16 cellular contexts compared by ENCODE assay signal in the genomic region with DNA sequence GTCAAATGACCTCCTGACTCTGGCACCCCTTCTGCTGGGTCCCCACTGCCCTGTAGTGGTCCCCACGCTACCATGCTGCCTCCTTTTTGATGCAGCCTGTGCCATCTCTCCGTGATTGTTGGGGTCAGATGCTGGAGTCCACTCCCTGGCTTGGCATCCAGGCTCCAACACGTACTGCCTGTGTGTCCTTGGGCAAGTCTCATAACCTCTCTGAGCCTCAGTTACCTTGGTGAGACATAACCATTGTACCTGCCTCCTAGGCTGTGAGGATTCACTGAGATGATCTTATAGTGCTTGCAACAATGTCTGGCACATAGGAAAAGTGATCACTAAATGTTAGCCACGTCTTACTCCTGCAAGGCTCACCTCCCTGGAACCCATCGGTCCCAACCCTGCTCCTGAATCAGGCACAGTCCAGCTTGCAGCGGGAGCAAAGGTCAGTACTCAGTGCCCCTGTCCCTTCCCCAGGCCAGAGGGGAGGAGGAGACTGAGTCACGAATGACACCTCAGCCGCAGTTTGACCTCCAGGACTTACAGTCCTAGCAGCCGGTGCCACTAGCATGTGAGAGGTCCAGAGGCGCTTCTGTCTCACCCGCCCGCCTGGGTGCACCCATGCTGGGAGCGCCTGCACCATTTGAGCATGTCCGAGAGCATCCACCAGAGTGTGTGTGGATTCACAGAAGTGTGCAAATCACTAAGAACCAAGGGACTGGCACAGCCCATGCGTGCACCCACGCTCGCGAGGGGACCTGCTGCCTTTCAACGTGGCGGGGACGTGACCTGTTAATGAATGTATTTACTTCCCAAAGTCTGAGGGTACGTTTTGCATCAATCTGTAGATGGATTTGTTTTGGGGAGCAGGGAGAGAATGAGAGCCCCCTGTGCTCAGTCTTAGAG. TPM values are rescaled to one million over a fixed set of nuclear protein-coding genes. Genes with fewer than 3 reads are reported as not detected.
DNase-seq lines count a peak whose midpoint lies in the region; ATAC-seq and TF ChIP-seq lines count a peak whose summit lies in the region.
"Had no signal": no experiment of that assay in that cellular context is flagged by ENCODE, and none has a peak within 500 bp of the region (broad histone marks: within the 10 kb centered on the region; RNA-seq: fewer than 3 reads in every experiment).

No MANE protein-coding gene starts in this region.

- no peak for DNase-seq in IMR-90
- peak; percentile 87 for DNase-seq in left lobe of liver (ENCODE audit: low spot score)
- DNase-seq in progenitor cell of endocrine pancreas (ENCODE audit: low spot score, unreplicated experiment) = no peak
- no peak for DNase-seq in stimulated activated CD4-positive, alpha-beta T cell treated with anti-CD3 and anti-CD28 coated beads, Interleukin-2, amount 100 ng/mL, for 48 hours
- no peak for DNase-seq in Ammon's horn (ENCODE audit: low spot score)
- no peak for DNase-seq in inferior parietal cortex (ENCODE audit: extremely low spot score)
- DNase-seq: C1 segment of cervical spinal cord; CD8-positive, alpha-beta memory T cell; NCI-H1417 treated with DMSO at 0.1 percent for 48 hours; NCI-H187 treated with DMSO at 0.1 percent for 48 hours; NCI-H2227 treated with DMSO at 0.1 percent for 48 hours; NCI-H510A treated with DMSO at 0.1 percent for 48 hours; NCI-H774 had no signal

- no peak for TF ChIP-seq POLR2A in IMR-90 (IDR thresholded peaks at IDR 0.05; ENCODE audit: low read depth, low read length)

- H3K14ac ChIP-seq in IMR-90 (replicated peaks; ENCODE audit: low read depth, low read length) = no peak overlapping the region

- TF ChIP-seq CTCF in IMR-90 (conservative IDR thresholded peaks at IDR 0.05; ENCODE audit: low read depth, low read length) = no peak
- TF ChIP-seq CTCF in progenitor cell of endocrine pancreas (IDR thresholded peaks at IDR 0.05; ENCODE audit: unreplicated experiment) = no peak

- no peaks in the 10 kb centered on the region for H3K9me3 Mint-ChIP-seq in progenitor cell of endocrine pancreas (ENCODE audit: low read depth)
- H3K9me3 Mint-ChIP-seq: CD8-positive, alpha-beta memory T cell; GM23338 had no signal

- intact Hi-C loops in IMR-90 (cut with micrococcal nuclease) = no loop called here

- H3K36me3 Mint-ChIP-seq in progenitor cell of endocrine pancreas (ENCODE audit: insufficient read depth) = no peaks in the 10 kb centered on the region
- H3K36me3 Mint-ChIP-seq: CD8-positive, alpha-beta memory T cell had no signal

- no peak overlapping the region for H2BK5ac ChIP-seq in IMR-90 (ENCODE audit: low read depth, low read length, poor library complexity, severe bottlenecking)

- peaks cover 12% of the 10 kb centered on the region for H3K27me3 Mint-ChIP-seq in progenitor cell of endocrine pancreas

- no peak for TF ChIP-seq RAD21 in IMR-90 (IDR thresholded peaks at IDR 0.05; ENCODE audit: low read length)

- dilution Hi-C loops in IMR-90 (cut with HindIII; ENCODE audit: low sequenced_read_pairs, unreplicated experiment) = no loop called here

- no peak overlapping the region for H4K8ac ChIP-seq in IMR-90 (ENCODE audit: low read depth in 2 of 2, low read length in 2 of 2)

- no TSS peak for BruUV-seq in IMR-90 (replicated peaks; lab: Mats Ljungman, UMichigan)

- H3K27ac ChIP-seq in IMR-90 (ENCODE audit: insufficient read depth, low read length) = no peak overlapping the region
- H3K27ac ChIP-seq: KMS-11, RWPE1 had no signal

- CTCF ChIA-PET in IMR-90 (lab: Yijun Ruan, JAX) = no interaction called here

- no peak overlapping the region for H2BK120ac ChIP-seq in IMR-90 (ENCODE audit: low read depth, low read length)

- H4K20me1 ChIP-seq in IMR-90 (ENCODE audit: insufficient read depth, low read length) = no peaks in the 10 kb centered on the region

- H3K4me1 Mint-ChIP-seq in progenitor cell of endocrine pancreas (ENCODE audit: low read depth) = peaks cover 20% of the 10 kb centered on the region
- H3K4me1 Mint-ChIP-seq: CD8-positive, alpha-beta memory T cell had no signal

- H2AK9ac ChIP-seq in IMR-90 (replicated peaks; ENCODE audit: low read depth, low read length, poor library complexity) = no peak overlapping the region

- H3K36me3 ChIP-seq in IMR-90 (ENCODE audit: control insufficient read depth, insufficient read depth, low read length) = no peaks in the 10 kb centered on the region

- in situ Hi-C loops in IMR-90 (cut with MboI; ENCODE audit: low sequenced_read_pairs) = no loop called here

- POLR2A ChIA-PET in IMR-90 (lab: Charles Lee; ENCODE audit: unreplicated experiment) = no interaction called here

- no peak overlapping the region for H2BK20ac ChIP-seq in IMR-90 (ENCODE audit: low read depth, low read length)

- 81% methylated on average over 9 of the region's 22 CpGs; no CpG with 5 or more reads in 1 of the 2 experiments for WGBS in IMR-90 (ENCODE audit: extremely low coverage in 2 of 2, insufficient read length in 1 of 2), 2 experiments

- H4K91ac ChIP-seq in IMR-90 (ENCODE audit: insufficient read depth, low read depth, low read length) = no peak overlapping the region

- H3K4ac ChIP-seq in IMR-90 (ENCODE audit: low read depth, low read length) = no peak overlapping the region

- no peak overlapping the region for H3K4me3 ChIP-seq in IMR-90 (ENCODE audit: insufficient read depth, low read depth, low read length)
- H3K4me3 ChIP-seq: GM23338 had no signal

- H3K9me3 ChIP-seq in IMR-90 (ENCODE audit: control insufficient read depth, insufficient read depth, low read length) = no peaks in the 10 kb centered on the region

- peak overlapping the region; percentile 85 for H3K27ac Mint-ChIP-seq in progenitor cell of endocrine pancreas
- H3K27ac Mint-ChIP-seq: GM23338 had no signal

- no peak overlapping the region for H3K4me3 Mint-ChIP-seq in progenitor cell of endocrine pancreas (ENCODE audit: low read depth)
- H3K4me3 Mint-ChIP-seq: CD8-positive, alpha-beta memory T cell; GM23338 had no signal

- H4K5ac ChIP-seq in IMR-90 (ENCODE audit: low read depth, low read length) = no peak overlapping the region

- H2AK5ac ChIP-seq in IMR-90 (ENCODE audit: low read depth, low read length) = no peak overlapping the region

- H2AFZ ChIP-seq in IMR-90 (replicated peaks; ENCODE audit: low read length, poor library complexity) = peak overlapping the region; percentile 23
- H2AFZ ChIP-seq: GM23338 had no signal

- H3K27me3 ChIP-seq in IMR-90 (ENCODE audit: control insufficient read depth, insufficient read depth, low read length) = peaks cover 19% of the 10 kb centered on the region; the same call in 1 of the 2 replicates

- H3K9ac ChIP-seq in IMR-90 (ENCODE audit: low read depth, low read length) = no peak overlapping the region
- H3K9ac ChIP-seq: KMS-11 had no signal

- H3K18ac ChIP-seq in IMR-90 (ENCODE audit: low read depth, low read length) = no peak overlapping the region

- H3K23ac ChIP-seq in IMR-90 (ENCODE audit: low read depth, low read length) = no peak overlapping the region

- no peaks in the 10 kb centered on the region for H3K79me1 ChIP-seq in IMR-90 (ENCODE audit: low read depth in 1 of 2, low read length in 2 of 2)

- ATAC-seq in IMR-90 (ENCODE audit: low read depth) (no peak), left lobe of liver (peak; percentile 27)
- ATAC-seq: GM23338 had no signal

- H3K9me1 ChIP-seq in IMR-90 (ENCODE audit: insufficient read depth, low read length) = no peaks in the 10 kb centered on the region

- no peak overlapping the region for H2BK15ac ChIP-seq in IMR-90 (ENCODE audit: low read depth, low read length)

- no peak overlapping the region for H3K4me2 ChIP-seq in IMR-90 (ENCODE audit: low read depth, low read length)
- H3K4me2 ChIP-seq: GM23338, KMS-11 had no signal

- H3K4me1 ChIP-seq in IMR-90 (ENCODE audit: control insufficient read depth, insufficient read depth, low read length) = peaks cover 4% of the 10 kb centered on the region; the same call in 1 of the 2 replicates

- no peak overlapping the region for H3K56ac ChIP-seq in IMR-90 (ENCODE audit: extremely low read depth, insufficient read depth, low read length)

TF ChIP-seq in IMR-90, 13 proteins besides CTCF, POLR2A, EP300 and RAD21:
- no peak for TF ChIP-seq NFE2L2 (IDR thresholded peaks at IDR 0.05; ENCODE audit: low read depth, low read length)
- TF ChIP-seq FOS (IDR thresholded peaks at IDR 0.05; ENCODE audit: low read depth, low read length) = no peak
TF ChIP-seq in IMR-90: peak in this region for 0.

RNA-seq across cellular contexts. Expression of a gene that starts 3.0 kb away (rescaled TPM):
- not detected in 2 replicates for total RNA-seq in IMR-90 (2012; rRNA removed)
- polyA plus RNA-seq in IMR-90 (2012; rRNA removed) = not detected in 2 replicates
- polyA plus RNA-seq in IMR-90 (2012; cell fraction: cytosol; rRNA removed) = not detected in 2 replicates
- not detected in 2 replicates for polyA plus RNA-seq in IMR-90 (2012; cell fraction: nucleus; rRNA removed; ENCODE audit: low replicate concordance)
- total RNA-seq in left lobe of liver = 102 TPM
- not detected in 2 replicates for total RNA-seq in progenitor cell of endocrine pancreas
- total RNA-seq: CD8-positive, alpha-beta memory T cell; GM23338 had no signal
- polyA plus RNA-seq: CD8-positive, alpha-beta memory T cell; GM23338 had no signal

RNA-seq across cellular contexts. Expression of a gene that starts 3.6 kb away (rescaled TPM):
- total RNA-seq in IMR-90 (2012; rRNA removed) (not detected in 2 replicates), left lobe of liver (11,492 TPM), progenitor cell of endocrine pancreas (14.9 and 16.3 TPM in 2 replicates)
- polyA plus RNA-seq in IMR-90 (2012; rRNA removed) = not detected in 2 replicates
- not detected in 2 replicates for polyA plus RNA-seq in IMR-90 (2012; cell fraction: cytosol; rRNA removed)
- polyA plus RNA-seq in IMR-90 (2012; cell fraction: nucleus; rRNA removed; ENCODE audit: low replicate concordance) = not detected in 2 replicates
- total RNA-seq: CD8-positive, alpha-beta memory T cell; GM23338 had no signal
- polyA plus RNA-seq: CD8-positive, alpha-beta memory T cell; GM23338 had no signal

RNA-seq across cellular contexts. Expression of a gene that starts 11.3 kb away (rescaled TPM):
- total RNA-seq in IMR-90 (2012; rRNA removed) (0.18 and 0.56 TPM in 2 replicates), left lobe of liver (9,787 TPM), progenitor cell of endocrine pancreas (189 and 203 TPM in 2 replicates)
- polyA plus RNA-seq in IMR-90 (2012; rRNA removed) = 0.89 and 0.98 TPM in 2 replicates
- polyA plus RNA-seq in IMR-90 (2012; cell fraction: cytosol; rRNA removed) = 0.57 and 1.9 TPM in 2 replicates
- polyA plus RNA-seq in IMR-90 (2012; cell fraction: nucleus; rRNA removed; ENCODE audit: low replicate concordance) = 0.24 and 0.37 TPM in 2 replicates
- total RNA-seq: GM23338 had no signal
- polyA plus RNA-seq: CD8-positive, alpha-beta memory T cell had no signal

RNA-seq across cellular contexts. Expression of a gene that starts 34.4 kb away (rescaled TPM):
- not detected in 2 replicates for total RNA-seq in IMR-90 (2012; rRNA removed)
- polyA plus RNA-seq in IMR-90 (2012; rRNA removed) = not detected in 2 replicates
- not detected in 2 replicates for polyA plus RNA-seq in IMR-90 (2012; cell fraction: cytosol; rRNA removed)
- polyA plus RNA-seq in IMR-90 (2012; cell fraction: nucleus; rRNA removed; ENCODE audit: low replicate concordance) = not detected in 2 replicates
- total RNA-seq in left lobe of liver = 757 TPM
- total RNA-seq in progenitor cell of endocrine pancreas = not detected in 2 replicates
- total RNA-seq: CD8-positive, alpha-beta memory T cell had no signal
- polyA plus RNA-seq: CD8-positive, alpha-beta memory T cell had no signal

RNA-seq across cellular contexts. Expression of a gene that starts 38.3 kb away (rescaled TPM):
- 52.0 and 53.9 TPM in 2 replicates for total RNA-seq in IMR-90 (2012; rRNA removed)
- 38.5 and 40.8 TPM in 2 replicates for polyA plus RNA-seq in IMR-90 (2012; rRNA removed)
- polyA plus RNA-seq in IMR-90 (2012; cell fraction: cytosol; rRNA removed) = 23.7 and 31.3 TPM in 2 replicates
- polyA plus RNA-seq in IMR-90 (2012; cell fraction: nucleus; rRNA removed; ENCODE audit: low replicate concordance) = 17.8 and 38.4 TPM in 2 replicates
- total RNA-seq in left lobe of liver = 53.4 TPM
- total RNA-seq in progenitor cell of endocrine pancreas = 48.6 TPM in 2 replicates

Comparison
In these comparisons a context has a peak if more than half of its experiments do, and no peak if none do; other contexts are left out.
1. RNA of a gene that starts 3.0 kb away (total RNA-seq): 102 TPM in left lobe of liver (single experiment); not detected in IMR-90 and not detected in progenitor cell of endocrine pancreas; every median in the first group is over 100 times any median in the second.
2. RNA of a gene that starts 3.6 kb away (total RNA-seq): 11,492 TPM in left lobe of liver (single experiment); 14.9 to 16.3 TPM in progenitor cell of endocrine pancreas and not detected in IMR-90; every median in the first group is over 100 times any median in the second.
3. RNA of a gene that starts 11.3 kb away (total RNA-seq): 9,787 TPM in left lobe of liver (single experiment) and 189 to 203 TPM in progenitor cell of endocrine pancreas; 0.18 to 0.56 TPM in IMR-90; every median in the first group is over 100 times any median in the second.